In genomic region chr2:35114765-35115164, GRCh38 we compare ENCODE assay signal across 14 cellular contexts.
DNase-seq lines count a peak whose midpoint lies in the region; ATAC-seq and TF ChIP-seq lines count a peak whose summit lies in the region.
"Had no signal": no experiment of that assay in that cellular context is flagged by ENCODE, and none has a peak within 500 bp of the region (broad histone marks: within the 10 kb centered on the region; RNA-seq: fewer than 3 reads in every experiment).

No MANE protein-coding gene starts in this region.

- in situ Hi-C loops in ACHN (cut with HindIII; ENCODE audit: low pct_ligation_motif_present, low pct_unique_long_range_greater_than_20kb, low sequenced_read_pairs), result no loop called here
- in situ Hi-C loops in Panc1 (cut with HindIII; ENCODE audit: low pct_unique_long_range_greater_than_20kb, low sequenced_read_pairs), result no loop called here

- no peak overlapping the region for H3K27ac ChIP-seq in Panc1 (ENCODE audit: low read length)

- no peak overlapping the region for H3K4me3 ChIP-seq in Panc1 (ENCODE audit: low read depth in 2 of 2, low read length in 2 of 2)
- H3K4me3 ChIP-seq: mucosa of descending colon had no signal

- no peak overlapping the region for H3K4me3 Mint-ChIP-seq in glutamatergic neuron (ENCODE audit: unreplicated experiment)
- H3K4me3 Mint-ChIP-seq in T-cell, result no peak overlapping the region

- H3K36me3 ChIP-seq in Panc1 (ENCODE audit: control insufficient read depth, insufficient read depth, low read length), result no peaks in the 10 kb centered on the region

- intact Hi-C loops in Panc1 (cut with micrococcal nuclease; ENCODE audit: unreplicated experiment), result no loop called here

- no peaks in the 10 kb centered on the region for H3K27me3 Mint-ChIP-seq in glutamatergic neuron (ENCODE audit: unreplicated experiment)
- H3K27me3 Mint-ChIP-seq in T-cell, result no peaks in the 10 kb centered on the region

- H3K36me3 Mint-ChIP-seq in glutamatergic neuron (ENCODE audit: unreplicated experiment) (no peaks in the 10 kb centered on the region), T-cell (no peaks in the 10 kb centered on the region)

- BruUV-seq in Panc1 (replicated peaks; lab: Mats Ljungman, UMichigan), result no TSS peak

- ATAC-seq in Panc1 (no peak), T-cell (replicated peaks in 1 of 4) (no peak), HG02678 (IDR thresholded peaks at IDR 0.05; ENCODE audit: unreplicated experiment) (no peak), GM21526 (IDR thresholded peaks at IDR 0.05; ENCODE audit: low FRiP score, unreplicated experiment) (no peak)
- ATAC-seq: mucosa of descending colon; stimulated activated naive CD8-positive, alpha-beta T cell treated with anti-CD3 and anti-CD28 coated beads, Interleukin-15, Interleukin-2, amounts not matched to agents 100 U/mL and 50 U/mL, for 24 hours had no signal

- peaks cover 3% of the 10 kb centered on the region for H3K9me3 Mint-ChIP-seq in glutamatergic neuron (ENCODE audit: unreplicated experiment)
- peaks cover 8 to 23% (median 14%) of the 10 kb centered on the region in 3 donors for H3K9me3 Mint-ChIP-seq in T-cell

- H3K4me1 ChIP-seq in Panc1 (ENCODE audit: control insufficient read depth, insufficient read depth, low read length), result no peaks in the 10 kb centered on the region

- DNase-seq in ACHN, result peak; percentile 25
- peak; percentile 11 for DNase-seq in HEK293T (ENCODE audit: extremely low spot score)
- DNase-seq in Panc1 (ENCODE audit: low read depth, low spot score), result no peak
- DNase-seq in glutamatergic neuron, result peak; percentile 38
- no peak for DNase-seq in T-cell
- DNase-seq in stimulated activated CD8-positive, alpha-beta memory T cell treated with anti-CD3 and anti-CD28 coated beads, Interleukin-4, amount 100 ng/mL, for 48 hours, result no peak
- DNase-seq: activated effector memory CD4-positive, alpha-beta T cell treated with Interleukin-2 at 50 U/mL for 16 hours; mucosa of descending colon; NCI-H1048; NCI-H524 treated with DMSO at 0.1 percent for 48 hours; stimulated activated CD4-positive, alpha-beta T cell treated with anti-CD3 and anti-CD28 coated beads, Interleukin-4, amount 100 ng/mL, for 1 hour; stimulated activated naive CD8-positive, alpha-beta T cell treated with anti-CD3 and anti-CD28 coated beads, Interleukin-15, Interleukin-2, amounts not matched to agents 100 U/mL and 50 U/mL, for 24 hours had no signal

- peaks cover 3% of the 10 kb centered on the region; the same call in 1 of the 2 replicates for H3K9me3 ChIP-seq in Panc1 (ENCODE audit: control insufficient read depth, insufficient read depth, low read depth, low read length)

- H3K27me3 ChIP-seq in Panc1 (ENCODE audit: control insufficient read depth, insufficient read depth, low read length), result no peaks in the 10 kb centered on the region

- CTCF ChIA-PET in HEK293T (lab: Yijun Ruan, JAX) (no interaction called here), Panc1 (lab: Charles Lee) (no interaction called here), T-cell (lab: Charles Lee) (no interaction called here)

- TF ChIP-seq CTCF in Panc1 (IDR thresholded peaks at IDR 0.05) (peak; percentile 24; the same call in 1 of the 2 replicates), glutamatergic neuron (IDR thresholded peaks at IDR 0.05; ENCODE audit: partially characterized antibody, unreplicated experiment) (no peak)

- POLR2A ChIA-PET in HEK293T (lab: Yijun Ruan, JAX), result no interaction called here
- POLR2A ChIA-PET in Panc1 (lab: Charles Lee), result no interaction called here
- POLR2A ChIA-PET in T-cell (lab: Charles Lee), result no interaction called here

- H3K27ac Mint-ChIP-seq in glutamatergic neuron (ENCODE audit: unreplicated experiment) (no peak overlapping the region), T-cell (no peak overlapping the region)

- H3K4me1 Mint-ChIP-seq in glutamatergic neuron (ENCODE audit: low read depth, unreplicated experiment) (no peaks in the 10 kb centered on the region), T-cell (no peaks in the 10 kb centered on the region)

TF ChIP-seq in HEK293T, 16 proteins besides CTCF, POLR2A, EP300 and RAD21:
- TF ChIP-seq HDGF (IDR thresholded peaks at IDR 0.05; ENCODE audit: borderline replicate concordance) (no peak), SP1 (IDR thresholded peaks at IDR 0.05) (no peak), BHLHE40 (IDR thresholded peaks at IDR 0.05; ENCODE audit: borderline replicate concordance) (no peak), LEF1 (IDR thresholded peaks at IDR 0.05; ENCODE audit: borderline replicate concordance) (no peak), FOXA1 (IDR thresholded peaks at IDR 0.05) (no peak)

Comparison
In these comparisons a context has a peak if more than half of its experiments do, and no peak if none do; other contexts are left out.
1. DNase-seq: peak in ACHN (single experiment), HEK293T (single experiment) and glutamatergic neuron (single experiment); none in Panc1 (single experiment), T-cell (0 of 34) and stimulated activated CD8-positive, alpha-beta memory T cell treated with anti-CD3 and anti-CD28 coated beads, Interleukin-4, amount 100 ng/mL, for 48 hours (single experiment).